Comparison of ENCODE assay signal across 11 cellular contexts in genomic region chr13:91349992-91350911, GRCh38. TPM values are rescaled to one million over a fixed set of nuclear protein-coding genes. Genes with fewer than 3 reads are reported as not detected.
DNase-seq lines count a peak whose midpoint lies in the region; ATAC-seq and TF ChIP-seq lines count a peak whose summit lies in the region.
"Had no signal": no experiment of that assay in that cellular context is flagged by ENCODE, and none has a peak within 500 bp of the region (broad histone marks: within the 10 kb centered on the region; RNA-seq: fewer than 3 reads in every experiment).

No MANE protein-coding gene starts in this region.

- peak overlapping the region; percentile 88 for H3K27ac Mint-ChIP-seq in activated CD8-positive, alpha-beta memory T cell treated with anti-CD3 and anti-CD28 coated beads, Interleukin-2, amount 10 ng/mL, durations not matched to agents 7 days and 5 days

- WGBS in esophagus squamous epithelium, 2 donors, result 35 to 39% methylated on average over 5 of the region's 5 CpGs

- peaks cover 0 to 51% (median 9%) of the 10 kb centered on the region in 3 donors for H3K4me1 ChIP-seq in esophagus squamous epithelium

- H3K36me3 ChIP-seq in esophagus squamous epithelium, result peaks cover 0 to 53% (median 13%) of the 10 kb centered on the region in 3 donors

- intact Hi-C loops in esophagus squamous epithelium (cut with DNase I), result no loop called here

- no peaks in the 10 kb centered on the region for H3K9me3 Mint-ChIP-seq in activated CD8-positive, alpha-beta memory T cell treated with anti-CD3 and anti-CD28 coated beads, Interleukin-2, amount 10 ng/mL, durations not matched to agents 7 days and 5 days (ENCODE audit: low read depth)

- H3K4me1 Mint-ChIP-seq in activated CD8-positive, alpha-beta memory T cell treated with anti-CD3 and anti-CD28 coated beads, Interleukin-2, amount 10 ng/mL, durations not matched to agents 7 days and 5 days, result peaks cover 56% of the 10 kb centered on the region

- peaks cover 0 to 11% (median 0%) of the 10 kb centered on the region in 4 donors for H3K27me3 ChIP-seq in esophagus squamous epithelium

- TF ChIP-seq CTCF in esophagus squamous epithelium (IDR thresholded peaks at IDR 0.05), result no peak

- H3K27ac ChIP-seq in esophagus squamous epithelium, result no peak overlapping the region
- peak overlapping the region in 1 of 21 experiments; percentile 98 for H3K27ac ChIP-seq in skin epidermis

- H3K4me3 Mint-ChIP-seq in activated CD8-positive, alpha-beta memory T cell treated with anti-CD3 and anti-CD28 coated beads, Interleukin-2, amount 10 ng/mL, durations not matched to agents 7 days and 5 days, result peak overlapping the region; percentile 96

- no peak for TF ChIP-seq POLR2A in esophagus squamous epithelium (IDR thresholded peaks at IDR 0.05)

- ATAC-seq in activated CD8-positive, alpha-beta memory T cell treated with anti-CD3 and anti-CD28 coated beads, Interleukin-2, amount 10 ng/mL, durations not matched to agents 7 days and 5 days, result no peak
- ATAC-seq in HG03175 (IDR thresholded peaks at IDR 0.05; ENCODE audit: unreplicated experiment) (no peak), HG02852 (IDR thresholded peaks at IDR 0.05; ENCODE audit: unreplicated experiment) (no peak)

- no peaks in the 10 kb centered on the region for H3K27me3 Mint-ChIP-seq in activated CD8-positive, alpha-beta memory T cell treated with anti-CD3 and anti-CD28 coated beads, Interleukin-2, amount 10 ng/mL, durations not matched to agents 7 days and 5 days

- no peaks in the 10 kb centered on the region for H3K9me3 ChIP-seq in esophagus squamous epithelium

- DNase-seq in activated CD8-positive, alpha-beta memory T cell treated with anti-CD3 and anti-CD28 coated beads, Interleukin-2, amount 10 ng/mL, durations not matched to agents 7 days and 5 days, result no peak
- no peak for DNase-seq in activated CD8-positive, alpha-beta memory T cell treated with anti-CD3 and anti-CD28 coated beads, Interleukin-2, amount 50 U/mL, for 48 hours
- DNase-seq in RKO (ENCODE audit: low spot score), result peak; percentile 31
- no peak for DNase-seq in esophagus squamous epithelium (lab: John Stamatoyannopoulos, UW)
- DNase-seq in NK-92 treated with Interleukin-12 subunit alpha and Interleukin-12 subunit beta, amount 100 ng/mL, for 24 hours (lab: John Stamatoyannopoulos, UW), result no peak
- DNase-seq: activated CD8-positive, alpha-beta memory T cell treated with anti-CD3 and anti-CD28 coated beads for 24 hours; HCEC 1CT; NCI-H187 had no signal

- peaks cover 55% of the 10 kb centered on the region for H3K36me3 Mint-ChIP-seq in activated CD8-positive, alpha-beta memory T cell treated with anti-CD3 and anti-CD28 coated beads, Interleukin-2, amount 10 ng/mL, durations not matched to agents 7 days and 5 days

- H3K4me3 ChIP-seq in esophagus squamous epithelium (peak overlapping the region in 3 of 4 donors; percentile 65 to 95 (median 90)), skin epidermis (peak overlapping the region in 5 of 7 experiments; percentile 55 to 89 (median 75))

- CTCF ChIA-PET in activated CD8-positive, alpha-beta memory T cell treated with anti-CD3 and anti-CD28 coated beads, Interleukin-2, amount 10 ng/mL, durations not matched to agents 7 days and 5 days (lab: Charles Lee), result interaction anchor here (0.9 to 1.2 kb wide), 5 partner anchors 15 to 57 kb away, joined by 3 to 4 read pairs (median 3); no protein-coding TSS in a partner anchor

RNA-seq across cellular contexts. Expression of gene MIR17HG, which starts 2.8 kb away (rescaled TPM):
- total RNA-seq in activated CD8-positive, alpha-beta memory T cell treated with anti-CD3 and anti-CD28 coated beads, Interleukin-2, amount 10 ng/mL, durations not matched to agents 7 days and 5 days, result 10 to 100 TPM in 1 of 2 experiments, 1 to 10 TPM in 1; 8.4 to 15.5 TPM
- 10 to 100 TPM in 1 of 4 donors, 1 to 10 TPM in 2, under 1 TPM in 1; 0.95 to 21.0 (median 4.5) TPM for total RNA-seq in esophagus squamous epithelium

RNA-seq across cellular contexts. Expression of gene GPC5, which starts 48.2 kb away (rescaled TPM):
- not detected for total RNA-seq in activated CD8-positive, alpha-beta memory T cell treated with anti-CD3 and anti-CD28 coated beads, Interleukin-2, amount 10 ng/mL, durations not matched to agents 7 days and 5 days
- not detected for total RNA-seq in esophagus squamous epithelium
